ENCODE assay signal across 26 cellular contexts in genomic region chr13:97192166-97192565, GRCh38.
"Had no signal": no experiment of that assay in that cellular context is flagged by ENCODE, and none has a peak within 500 bp of the region (broad histone marks: within the 10 kb centered on the region; RNA-seq: fewer than 3 reads in every experiment).

No MANE protein-coding gene starts in this region.

- H3K9me3 Mint-ChIP-seq: activated B cell treated with CpG ODN at 0.5 μM for 24 hours; activated T-cell treated with anti-CD3 and anti-CD28 coated beads, Interleukin-2, amount 50 U/mL, for 4 hours; activated T-helper 2 cell treated with anti-CD3 and anti-CD28 coated beads, Interferon-gamma antibody, Interleukin-2, Interleukin-4, amounts not matched to agents 10 μg/mL and 5 μg/mL and 100 μg/mL, durations not matched to agents 14 hours and 24 hours and 36 hours; immature natural killer cell; neural progenitor cell had no signal

- H3K9me3 ChIP-seq: adrenal gland, ascending aorta, esophagus muscularis mucosa, lower lobe of right lung, upper lobe of right lung had no signal

- H3K4me3 ChIP-seq: adrenal gland, ascending aorta, esophagus muscularis mucosa, hepatocyte, lower lobe of right lung, neural progenitor cell, upper lobe of right lung had no signal

- H3K4me2 ChIP-seq: hepatocyte, neural progenitor cell had no signal

- H3K36me3 ChIP-seq: adrenal gland, ascending aorta, esophagus muscularis mucosa, lower lobe of right lung, neural progenitor cell, upper lobe of right lung had no signal

- DNase-seq: activated B cell treated with CpG ODN at 0.5 μM for 24 hours; activated CD4-positive, alpha-beta T cell treated with anti-CD3 and anti-CD28 coated beads, Interleukin-2, amount 50 U/mL, for 48 hours; activated CD8-positive, alpha-beta memory T cell treated with anti-CD3 and anti-CD28 coated beads, Interleukin-2, amount 50 U/mL, for 48 hours; activated naive CD4-positive, alpha-beta T cell; activated T-cell treated with anti-CD3 and anti-CD28 coated beads, Interleukin-2, amount 50 U/mL, for 4 hours; adrenal gland; central memory CD4-positive, alpha-beta T cell; dermis blood vessel endothelial cell; effector memory CD4-positive, alpha-beta T cell; glutamatergic neuron; immature natural killer cell; lower lobe of right lung; naive thymus-derived CD4-positive, alpha-beta T cell; retina; stimulated activated CD4-positive, alpha-beta T cell treated with anti-CD3 and anti-CD28 coated beads, Interleukin-2, amount 100 ng/mL, for 48 hours; stimulated activated CD8-positive, alpha-beta memory T cell treated with anti-CD3 and anti-CD28 coated beads, Interleukin-4, amount 100 ng/mL, for 48 hours; stimulated activated naive CD4-positive, alpha-beta T cell; upper lobe of right lung had no signal

- H3K9ac ChIP-seq: neural progenitor cell had no signal

- H3K79me2 ChIP-seq: hepatocyte had no signal

- H2AFZ ChIP-seq: hepatocyte, neural progenitor cell had no signal

- H3K27ac Mint-ChIP-seq: activated B cell treated with CpG ODN at 0.5 μM for 24 hours; activated CD4-positive, alpha-beta T cell treated with anti-CD3 and anti-CD28 coated beads for 36 hours; activated naive CD8-positive, alpha-beta T cell; activated T-helper 2 cell treated with anti-CD3 and anti-CD28 coated beads, Interferon-gamma antibody, Interleukin-2, Interleukin-4, amounts not matched to agents 10 μg/mL and 5 μg/mL and 100 μg/mL, durations not matched to agents 14 hours and 24 hours and 36 hours; immature natural killer cell; naive thymus-derived CD4-positive, alpha-beta T cell; neural progenitor cell had no signal

- H3K27me3 ChIP-seq: adrenal gland, ascending aorta, esophagus muscularis mucosa, hepatocyte, neural progenitor cell, upper lobe of right lung had no signal

- H3K36me3 Mint-ChIP-seq: activated naive CD8-positive, alpha-beta T cell; immature natural killer cell; naive thymus-derived CD4-positive, alpha-beta T cell; neural progenitor cell had no signal

- H3K4me1 Mint-ChIP-seq: activated B cell treated with CpG ODN at 0.5 μM for 24 hours, neural progenitor cell had no signal

- H3K27ac ChIP-seq: adrenal gland, ascending aorta, esophagus muscularis mucosa, hepatocyte, lower lobe of right lung, neural progenitor cell, upper lobe of right lung had no signal

- H3K4me3 Mint-ChIP-seq: activated B cell treated with CpG ODN at 0.5 μM for 24 hours; activated CD4-positive, alpha-beta T cell treated with anti-CD3 and anti-CD28 coated beads for 36 hours; activated naive CD8-positive, alpha-beta T cell; activated T-cell treated with anti-CD3 and anti-CD28 coated beads, Interleukin-2, amount 50 U/mL, for 4 hours; immature natural killer cell; naive thymus-derived CD4-positive, alpha-beta T cell; neural progenitor cell had no signal

- ATAC-seq: activated CD4-positive, alpha-beta T cell treated with anti-CD3 and anti-CD28 coated beads for 36 hours; activated T-cell treated with anti-CD3 and anti-CD28 coated beads, Interleukin-2, amount 50 U/mL, for 4 hours; left lobe of liver; lower lobe of right lung; naive thymus-derived CD4-positive, alpha-beta T cell; upper lobe of right lung had no signal

- H3K4me1 ChIP-seq: ascending aorta, esophagus muscularis mucosa, neural progenitor cell had no signal
